36 cellular contexts compared by ENCODE assay signal in the genomic region with DNA sequence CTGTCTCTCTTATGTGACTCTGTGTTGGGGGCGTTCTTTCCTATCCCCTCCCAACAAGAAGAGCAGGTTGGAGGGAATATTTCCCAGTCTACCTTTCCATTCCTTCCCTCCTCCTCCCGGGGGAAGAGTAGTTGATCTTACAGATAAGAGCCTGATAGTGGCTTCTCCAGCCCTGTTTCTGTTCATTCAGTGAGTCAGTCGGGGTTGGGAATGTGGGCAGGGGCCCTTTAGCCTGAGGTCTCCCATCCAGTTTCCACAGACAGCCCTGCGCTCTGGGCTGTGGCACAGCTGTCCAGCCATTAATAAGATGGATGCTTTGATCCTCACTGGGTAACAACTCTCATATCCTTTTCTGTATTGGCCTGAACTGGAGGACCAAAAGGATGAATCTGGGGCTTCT. TPM values are rescaled to one million over a fixed set of nuclear protein-coding genes. Genes with fewer than 3 reads are reported as not detected.
"Had no signal": no experiment of that assay in that cellular context is flagged by ENCODE, and none has a peak within 500 bp of the region (broad histone marks: within the 10 kb centered on the region; RNA-seq: fewer than 3 reads in every experiment).

No MANE protein-coding gene starts in this region.

- H3K36me3 ChIP-seq: ascending aorta, breast epithelium, cardiac muscle cell, esophagus squamous epithelium, gastroesophageal sphincter had no signal

- DNase-seq: activated CD4-positive, alpha-beta memory T cell treated with anti-CD3 and anti-CD28 coated beads, Interleukin-2, amount 10 ng/mL, durations not matched to agents 7 days and 5 days; activated CD4-positive, alpha-beta T cell treated with anti-CD3 and anti-CD28 coated beads for 1 hour; activated CD4-positive, alpha-beta T cell treated with anti-CD3 and anti-CD28 coated beads for 4 hours; activated CD4-positive, alpha-beta T cell treated with anti-CD3 and anti-CD28 coated beads, Interleukin-2, amount 10 ng/mL, durations not matched to agents 7 days and 5 days; activated CD4-positive, alpha-beta T cell treated with anti-CD3 and anti-CD28 coated beads, Interleukin-2, amount 50 U/mL, for 4 hours; activated CD8-positive, alpha-beta memory T cell treated with anti-CD3 and anti-CD28 coated beads, Interleukin-2, amount 50 U/mL, for 48 hours; activated gamma-delta T cell; activated naive CD4-positive, alpha-beta T cell; activated naive CD4-positive, alpha-beta T cell treated with anti-CD3 and anti-CD28 coated beads, Interleukin-2, amount 10 ng/mL, durations not matched to agents 7 days and 5 days; activated naive CD8-positive, alpha-beta T cell treated with anti-CD3 and anti-CD28 coated beads, Interleukin-2, amount 10 ng/mL, durations not matched to agents 7 days and 5 days; activated T-cell treated with anti-CD3 and anti-CD28 coated beads for 4 hours; activated T-cell treated with anti-CD3 and anti-CD28 coated beads, Interleukin-2, amount 50 U/mL, for 24 hours; activated T-cell treated with anti-CD3 and anti-CD28 coated beads, Interleukin-2, amount 50 U/mL, for 72 hours; central memory CD4-positive, alpha-beta T cell; cerebellar nuclear complex; dorsolateral prefrontal cortex; effector CD4-positive, alpha-beta T cell; effector memory CD8-positive, alpha-beta T cell; esophagus squamous epithelium; foreskin melanocyte; T-helper 2 cell had no signal

- H3K27me3 ChIP-seq: ascending aorta, breast epithelium, cardiac muscle cell had no signal

- H3K27ac ChIP-seq: ascending aorta, breast epithelium, cardiac muscle cell, coronary artery, dorsolateral prefrontal cortex, epithelial cell of prostate, esophagus squamous epithelium, gastroesophageal sphincter, VCaP had no signal

- H3K4me1 ChIP-seq: ascending aorta, breast epithelium, esophagus squamous epithelium, gastroesophageal sphincter had no signal

- H3K9me3 ChIP-seq: ascending aorta, breast epithelium, esophagus squamous epithelium, gastroesophageal sphincter had no signal

- H3K4me3 ChIP-seq: ascending aorta, breast epithelium, cardiac muscle cell, coronary artery, dorsolateral prefrontal cortex, esophagus squamous epithelium, gastroesophageal sphincter had no signal

RNA-seq across cellular contexts. Expression of a gene that starts 18.1 kb away (rescaled TPM):
- total RNA-seq: activated CD4-positive, alpha-beta memory T cell treated with anti-CD3 and anti-CD28 coated beads, Interleukin-2, amount 10 ng/mL, durations not matched to agents 7 days and 5 days; activated CD4-positive, alpha-beta T cell treated with anti-CD3 and anti-CD28 coated beads, Interleukin-2, amount 10 ng/mL, durations not matched to agents 7 days and 5 days; activated naive CD4-positive, alpha-beta T cell treated with anti-CD3 and anti-CD28 coated beads, Interleukin-2, amount 50 U/mL, for 72 hours; activated naive CD8-positive, alpha-beta T cell treated with anti-CD3 and anti-CD28 coated beads, Interleukin-2, amount 10 ng/mL, durations not matched to agents 7 days and 5 days; activated T-cell treated with anti-CD3 and anti-CD28 coated beads, Interleukin-2, amount 50 U/mL, for 72 hours; endothelial cell of umbilical vein; fibroblast of lung; fibroblast of villous mesenchyme; glomerular endothelial cell; T-helper 1 cell treated with Interleukin-12 subunit alpha and Interleukin-12 subunit beta and Interleukin-4 antibody, amounts not matched to agents 30 ng/mL and 1 ng/mL, for 36 hours had no signal
- polyA plus RNA-seq: endothelial cell of umbilical vein, fibroblast of lung had no signal

RNA-seq across cellular contexts. Expression of a gene that starts 28.1 kb away (rescaled TPM):
- total RNA-seq: activated CD4-positive, alpha-beta memory T cell treated with anti-CD3 and anti-CD28 coated beads, Interleukin-2, amount 10 ng/mL, durations not matched to agents 7 days and 5 days; activated CD4-positive, alpha-beta T cell treated with anti-CD3 and anti-CD28 coated beads, Interleukin-2, amount 10 ng/mL, durations not matched to agents 7 days and 5 days; activated naive CD4-positive, alpha-beta T cell treated with anti-CD3 and anti-CD28 coated beads, Interleukin-2, amount 50 U/mL, for 72 hours; activated naive CD8-positive, alpha-beta T cell treated with anti-CD3 and anti-CD28 coated beads, Interleukin-2, amount 10 ng/mL, durations not matched to agents 7 days and 5 days; activated T-cell treated with anti-CD3 and anti-CD28 coated beads, Interleukin-2, amount 50 U/mL, for 72 hours; ascending aorta; breast epithelium; cardiac muscle cell; dorsolateral prefrontal cortex; endothelial cell of umbilical vein; esophagus squamous epithelium; fibroblast of lung; fibroblast of villous mesenchyme; gastroesophageal sphincter; glomerular endothelial cell; T-helper 1 cell treated with Interleukin-12 subunit alpha and Interleukin-12 subunit beta and Interleukin-4 antibody, amounts not matched to agents 30 ng/mL and 1 ng/mL, for 36 hours; WTC11 had no signal
- polyA plus RNA-seq: cardiac muscle cell, endothelial cell of umbilical vein, esophagus, fibroblast of lung had no signal

RNA-seq across cellular contexts. Expression of a gene that starts 41.6 kb away (rescaled TPM):
- total RNA-seq: activated CD4-positive, alpha-beta memory T cell treated with anti-CD3 and anti-CD28 coated beads, Interleukin-2, amount 10 ng/mL, durations not matched to agents 7 days and 5 days; activated CD4-positive, alpha-beta T cell treated with anti-CD3 and anti-CD28 coated beads, Interleukin-2, amount 10 ng/mL, durations not matched to agents 7 days and 5 days; activated naive CD4-positive, alpha-beta T cell treated with anti-CD3 and anti-CD28 coated beads, Interleukin-2, amount 50 U/mL, for 72 hours; activated naive CD8-positive, alpha-beta T cell treated with anti-CD3 and anti-CD28 coated beads, Interleukin-2, amount 10 ng/mL, durations not matched to agents 7 days and 5 days; activated T-cell treated with anti-CD3 and anti-CD28 coated beads, Interleukin-2, amount 50 U/mL, for 72 hours; ascending aorta; breast epithelium; cardiac muscle cell; dorsolateral prefrontal cortex; endothelial cell of umbilical vein; esophagus squamous epithelium; fibroblast of lung; fibroblast of villous mesenchyme; gastroesophageal sphincter; glomerular endothelial cell; T-helper 1 cell treated with Interleukin-12 subunit alpha and Interleukin-12 subunit beta and Interleukin-4 antibody, amounts not matched to agents 30 ng/mL and 1 ng/mL, for 36 hours; WTC11 had no signal
- polyA plus RNA-seq: endothelial cell of umbilical vein, esophagus, fibroblast of lung had no signal

RNA-seq across cellular contexts. Expression of a gene that starts 57.2 kb away (rescaled TPM):
- total RNA-seq: endothelial cell of umbilical vein, fibroblast of lung, fibroblast of villous mesenchyme, glomerular endothelial cell had no signal
- polyA plus RNA-seq: endothelial cell of umbilical vein, fibroblast of lung had no signal
